ENCODE assay signal across 9 cellular contexts in genomic region chr6:15254074-15254975, GRCh38. TPM values are rescaled to one million over a fixed set of nuclear protein-coding genes. Genes with fewer than 3 reads are reported as not detected.
A peak's percentile ranks its signal among the peaks of the same experiment; 100 is the strongest.
DNase-seq lines count a peak whose midpoint lies in the region; ATAC-seq, FAIRE-seq and TF ChIP-seq lines count a peak whose summit lies in the region.
"Had no signal": no experiment of that assay in that cellular context is flagged by ENCODE, and none has a peak within 500 bp of the region (broad histone marks: within the 10 kb centered on the region; RNA-seq: fewer than 3 reads in every experiment).

No MANE protein-coding gene starts in this region.

- in situ Hi-C loops in GM13976 (cut with MboI; ENCODE audit: low sequenced_read_pairs, unreplicated experiment): loop anchor here (10.0 kb wide), 1 partner anchor 70 kb away; no protein-coding TSS in a partner anchor

- H3K4me2 ChIP-seq in osteoblast (ENCODE audit: insufficient read depth, low read length): no peak overlapping the region

- peaks cover 51% of the 10 kb centered on the region for H3K36me3 Mint-ChIP-seq in activated naive CD8-positive, alpha-beta T cell treated with anti-CD3 and anti-CD28 coated beads, Interleukin-2, amount 10 ng/mL, durations not matched to agents 7 days and 5 days

- peaks cover 41% of the 10 kb centered on the region for H4K20me1 ChIP-seq in osteoblast (ENCODE audit: insufficient read depth, low read length)

- H3K27me3 ChIP-seq in osteoblast (ENCODE audit: insufficient read depth, low read length): no peaks in the 10 kb centered on the region
- H3K27me3 ChIP-seq: body of pancreas had no signal

- FAIRE-seq in GM18507 (lab: Jason Lieb, UNC): peak; percentile 66

- H3K27me3 Mint-ChIP-seq in activated naive CD8-positive, alpha-beta T cell treated with anti-CD3 and anti-CD28 coated beads, Interleukin-2, amount 10 ng/mL, durations not matched to agents 7 days and 5 days: no peaks in the 10 kb centered on the region

- peaks cover 33% of the 10 kb centered on the region for H3K4me1 ChIP-seq in osteoblast (ENCODE audit: insufficient read depth, low read length)

- TF ChIP-seq CTCF in osteoblast (IDR thresholded peaks at IDR 0.05; ENCODE audit: extremely low read depth, low read depth, low read length) (peak; percentile 38), GM13976 (IDR thresholded peaks at IDR 0.05; ENCODE audit: borderline replicate concordance, control extremely low read depth, extremely low read depth, insufficient read depth, missing control alignments) (no peak)

- no peaks in the 10 kb centered on the region for H3K36me3 ChIP-seq in osteoblast (ENCODE audit: insufficient read depth, low read length)

- no peak overlapping the region for H2AFZ ChIP-seq in osteoblast (ENCODE audit: low read length)

- H3K4me1 Mint-ChIP-seq in activated naive CD8-positive, alpha-beta T cell treated with anti-CD3 and anti-CD28 coated beads, Interleukin-2, amount 10 ng/mL, durations not matched to agents 7 days and 5 days: peaks cover 89% of the 10 kb centered on the region

- H3K9me3 ChIP-seq in osteoblast (ENCODE audit: low read depth, low read length): no peaks in the 10 kb centered on the region
- H3K9me3 ChIP-seq: body of pancreas had no signal

- peak; percentile 59 to 67 for DNase-seq in AML-193 (lab: John Stamatoyannopoulos, UW)
- DNase-seq in GM18507 (ENCODE audit: extremely low spot score, insufficient read length, low read depth): no peak
- peak; percentile 40 for DNase-seq in HuH-7 (ENCODE audit: low spot score)
- no peak for DNase-seq in activated naive CD8-positive, alpha-beta T cell treated with anti-CD3 and anti-CD28 coated beads, Interleukin-2, amount 10 ng/mL, durations not matched to agents 7 days and 5 days
- no peak for DNase-seq in osteoblast (ENCODE audit: insufficient read length, low spot score, missing footprints)
- no peak for DNase-seq in GM13976 (ENCODE audit: low spot score)
- no peak for DNase-seq in cerebellar nuclear complex (lab: John Stamatoyannopoulos, UW)

- no peak overlapping the region for H3K4me3 ChIP-seq in osteoblast (ENCODE audit: insufficient read depth, low read length)
- H3K4me3 ChIP-seq: body of pancreas had no signal

- POLR2A ChIA-PET in activated naive CD8-positive, alpha-beta T cell treated with anti-CD3 and anti-CD28 coated beads, Interleukin-2, amount 10 ng/mL, durations not matched to agents 7 days and 5 days (lab: Charles Lee): no interaction called here

- peak overlapping the region; percentile 12 for H3K4me3 Mint-ChIP-seq in activated naive CD8-positive, alpha-beta T cell treated with anti-CD3 and anti-CD28 coated beads, Interleukin-2, amount 10 ng/mL, durations not matched to agents 7 days and 5 days

- H3K27ac Mint-ChIP-seq in activated naive CD8-positive, alpha-beta T cell treated with anti-CD3 and anti-CD28 coated beads, Interleukin-2, amount 10 ng/mL, durations not matched to agents 7 days and 5 days: peak overlapping the region; percentile 76

- H3K27ac ChIP-seq in osteoblast (ENCODE audit: low read depth, low read length): no peak overlapping the region
- H3K27ac ChIP-seq: body of pancreas had no signal

- H3K9me3 Mint-ChIP-seq in activated naive CD8-positive, alpha-beta T cell treated with anti-CD3 and anti-CD28 coated beads, Interleukin-2, amount 10 ng/mL, durations not matched to agents 7 days and 5 days: no peaks in the 10 kb centered on the region

- peaks cover 94% of the 10 kb centered on the region for H3K79me2 ChIP-seq in osteoblast (ENCODE audit: insufficient read depth, low read length)

- no peak for ATAC-seq in activated naive CD8-positive, alpha-beta T cell treated with anti-CD3 and anti-CD28 coated beads, Interleukin-2, amount 10 ng/mL, durations not matched to agents 7 days and 5 days (ENCODE audit: low read depth)
- ATAC-seq in HG03097 (IDR thresholded peaks at IDR 0.05; ENCODE audit: low FRiP score, unreplicated experiment): no peak
- ATAC-seq: body of pancreas had no signal

RNA-seq across cellular contexts. Expression of gene JARID2, which starts 8.5 kb away (rescaled TPM):
- total RNA-seq in activated naive CD8-positive, alpha-beta T cell treated with anti-CD3 and anti-CD28 coated beads, Interleukin-2, amount 10 ng/mL, durations not matched to agents 7 days and 5 days: 10 to 100 TPM; 30.0 to 31.5 TPM
- 8.5 and 10.5 TPM in 2 replicates for total RNA-seq in osteoblast

Comparison
In these comparisons a context has a peak if more than half of its experiments do, and no peak if none do; other contexts are left out.
1. DNase-seq: peak in AML-193 (2 of 2) and HuH-7 (single experiment); none in GM18507 (single experiment), activated naive CD8-positive, alpha-beta T cell treated with anti-CD3 and anti-CD28 coated beads, Interleukin-2, amount 10 ng/mL, durations not matched to agents 7 days and 5 days (single experiment), osteoblast (single experiment), GM13976 (single experiment) and cerebellar nuclear complex (0 of 2).